ENCODE assay signal across 8 cellular contexts in the genomic region with DNA sequence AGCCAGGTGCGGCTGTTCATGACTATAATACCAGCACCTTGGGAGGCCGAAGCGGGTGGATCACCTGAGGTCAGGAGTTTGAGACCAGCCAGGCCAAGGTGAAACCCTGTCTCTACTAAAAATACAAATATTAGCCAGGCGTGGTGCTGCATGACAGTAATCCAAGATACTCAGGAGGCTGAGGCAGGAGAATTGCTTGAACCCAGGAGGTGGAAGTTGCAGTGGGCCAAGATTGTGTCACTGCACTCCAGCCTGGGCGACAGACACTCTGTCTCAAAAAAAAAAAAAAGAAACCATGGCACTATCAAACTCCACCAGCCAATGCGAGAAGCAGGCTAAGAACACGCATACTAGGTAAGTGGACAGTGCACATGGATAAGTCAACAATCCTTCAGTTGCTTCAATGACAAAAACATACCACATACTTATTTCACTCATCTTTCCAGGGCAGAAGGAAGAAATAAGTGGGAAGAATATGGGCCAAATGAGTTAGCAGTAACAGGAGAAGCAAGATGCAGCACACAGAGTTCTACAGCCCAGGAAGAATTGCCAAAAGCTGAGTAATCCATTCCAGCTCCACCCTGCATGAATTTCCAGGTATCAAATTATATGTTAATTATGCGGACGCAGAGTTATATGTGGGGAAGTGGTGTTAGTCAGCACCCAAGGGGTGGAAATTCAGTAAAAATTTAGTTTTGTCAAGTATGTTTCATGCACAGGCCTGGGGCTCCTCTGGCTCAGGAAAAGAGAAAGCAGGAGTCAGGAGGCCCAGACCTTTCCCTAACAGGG. TPM values are rescaled to one million over a fixed set of nuclear protein-coding genes. Genes with fewer than 3 reads are reported as not detected.
DNase-seq lines count a peak whose midpoint lies in the region; ATAC-seq and TF ChIP-seq lines count a peak whose summit lies in the region.
"Had no signal": no experiment of that assay in that cellular context is flagged by ENCODE, and none has a peak within 500 bp of the region (broad histone marks: within the 10 kb centered on the region; RNA-seq: fewer than 3 reads in every experiment).

No MANE protein-coding gene starts in this region.

- peak overlapping the region; percentile 45 for H2AK9ac ChIP-seq in IMR-90 (replicated peaks; ENCODE audit: low read depth, low read length, poor library complexity)

- no TSS peak for BruUV-seq in IMR-90 (replicated peaks; lab: Mats Ljungman, UMichigan)
- BruUV-seq in MCF 10A (replicated peaks; lab: Mats Ljungman, UMichigan): TSS peak; percentile 53

- no peak overlapping the region; a peak in 1 of 4 replicates for H4K8ac ChIP-seq in IMR-90 (ENCODE audit: low read depth in 2 of 2, low read length in 2 of 2)

- no peak overlapping the region; the same call in 1 of the 2 replicates for H4K91ac ChIP-seq in IMR-90 (ENCODE audit: insufficient read depth, low read depth, low read length)

- POLR2A ChIA-PET in IMR-90 (lab: Charles Lee; ENCODE audit: unreplicated experiment) (no interaction called here), MCF 10A (lab: Yijun Ruan, JAX) (interaction anchor here (0.6 to 5.3 kb wide), 12 partner anchors 11 to 747 kb away, joined by 3 to 31 read pairs (median 4); a partner anchor contains a TSS)

- no peak overlapping the region for H2BK15ac ChIP-seq in IMR-90 (ENCODE audit: low read depth, low read length)

- DNase-seq in IMR-90 (peak; percentile 93), MCF 10A (ENCODE audit: unreplicated experiment) (peak; percentile 94), lung (ENCODE audit: low spot score) (no peak), ureter (ENCODE audit: low spot score) (peak; percentile 61), NCI-H1105 (lab: John Stamatoyannopoulos, UW) (no peak), DMS114 treated with DMSO at 0.1 percent for 48 hours (lab: John Stamatoyannopoulos, UW; ENCODE audit: unreplicated experiment) (no peak)

- no peak overlapping the region for H3K56ac ChIP-seq in IMR-90 (ENCODE audit: extremely low read depth, insufficient read depth, low read length)

- TF ChIP-seq RAD21 in IMR-90 (IDR thresholded peaks at IDR 0.05; ENCODE audit: low read length): 0 out of 2 replicates have a peak, but pooled peaks have one; percentile 6

- H3K9me3 ChIP-seq in IMR-90 (ENCODE audit: control insufficient read depth, insufficient read depth, low read length): no peaks in the 10 kb centered on the region
- peaks cover 0 to 1% of the 10 kb centered on the region in 2 donors for H3K9me3 ChIP-seq in lung (ENCODE audit: control insufficient read depth in 2 of 2, insufficient read depth in 1 of 2, low read length in 1 of 2)

- peak overlapping the region; percentile 9; the same call in 1 of the 2 replicates for H3K4me3 ChIP-seq in IMR-90 (ENCODE audit: insufficient read depth, low read depth, low read length)
- H3K4me3 ChIP-seq in lung: no peak overlapping the region

- peaks cover 47 to 85% of the 10 kb centered on the region in 2 experiments for H3K79me1 ChIP-seq in IMR-90 (ENCODE audit: low read depth in 1 of 2, low read length in 2 of 2)

- H2AK5ac ChIP-seq in IMR-90 (ENCODE audit: low read depth, low read length): peak overlapping the region; percentile 46; the same call in 1 of the 2 replicates

- H3K9me1 ChIP-seq in IMR-90 (ENCODE audit: insufficient read depth, low read length): peaks cover 26% of the 10 kb centered on the region

- H3K14ac ChIP-seq in IMR-90 (replicated peaks; ENCODE audit: low read depth, low read length): no peak overlapping the region

- peaks cover 29% of the 10 kb centered on the region for H4K20me1 ChIP-seq in IMR-90 (ENCODE audit: insufficient read depth, low read length)

- peak overlapping the region; percentile 95 for H3K27ac Mint-ChIP-seq in MCF 10A (ENCODE audit: low read depth, unreplicated experiment)

- H2BK5ac ChIP-seq in IMR-90 (ENCODE audit: low read depth, low read length, poor library complexity, severe bottlenecking): peak overlapping the region; percentile 79

- H3K4me1 ChIP-seq in IMR-90 (ENCODE audit: control insufficient read depth, insufficient read depth, low read length) (peaks cover 31% of the 10 kb centered on the region), lung (ENCODE audit: control insufficient read depth in 2 of 2, insufficient read depth in 2 of 2, low read length in 2 of 2) (peaks cover 4 to 26% of the 10 kb centered on the region in 2 donors)

- H3K36me3 ChIP-seq in IMR-90 (ENCODE audit: control insufficient read depth, insufficient read depth, low read length) (no peaks in the 10 kb centered on the region), lung (ENCODE audit: control insufficient read depth in 2 of 2, insufficient read depth in 2 of 2, low read length in 2 of 2) (no peaks in the 10 kb centered on the region)

- in situ Hi-C loops in IMR-90 (cut with MboI; ENCODE audit: low sequenced_read_pairs): no loop called here

- peak; percentile 68 for ATAC-seq in IMR-90 (ENCODE audit: low read depth)
- ATAC-seq in lung (ENCODE audit: insufficient read depth, low FRiP score): peak; percentile 73
- ATAC-seq in GM18519 (IDR thresholded peaks at IDR 0.05; ENCODE audit: low FRiP score, unreplicated experiment): no peak

- H3K27ac ChIP-seq in IMR-90 (ENCODE audit: insufficient read depth, low read length) (peak overlapping the region; percentile 65), lung (ENCODE audit: low read depth in 1 of 2, low read length in 1 of 2) (peak overlapping the region in 1 of 2 donors; percentile 83)

- peak overlapping the region; percentile 62; the same call in 1 of the 2 replicates for H2BK120ac ChIP-seq in IMR-90 (ENCODE audit: low read depth, low read length)

- dilution Hi-C loops in IMR-90 (cut with HindIII; ENCODE audit: low sequenced_read_pairs, unreplicated experiment): no loop called here

- H4K5ac ChIP-seq in IMR-90 (ENCODE audit: low read depth, low read length): no peak overlapping the region

- H3K9me3 Mint-ChIP-seq in MCF 10A (ENCODE audit: unreplicated experiment): no peaks in the 10 kb centered on the region
- H3K9me3 Mint-ChIP-seq: neural crest cell had no signal

- H3K4ac ChIP-seq in IMR-90 (ENCODE audit: low read depth, low read length): peak overlapping the region; percentile 42; the same call in 1 of the 2 replicates

- H3K9ac ChIP-seq in IMR-90 (ENCODE audit: low read depth, low read length): peak overlapping the region; percentile 30; the same call in 1 of the 2 replicates

- peak overlapping the region; percentile 77 for H3K4me2 ChIP-seq in IMR-90 (ENCODE audit: low read depth, low read length)

- peak overlapping the region; percentile 13; the same call in 1 of the 2 replicates for H3K18ac ChIP-seq in IMR-90 (ENCODE audit: low read depth, low read length)

- H2AFZ ChIP-seq in IMR-90 (replicated peaks; ENCODE audit: low read length, poor library complexity): peak overlapping the region; percentile 76

- intact Hi-C loops in IMR-90 (cut with micrococcal nuclease) (no loop called here), MCF 10A (cut with micrococcal nuclease) (loop anchor here (2.0 to 10.0 kb wide), 3 partner anchors 67 to 185 kb away; no protein-coding TSS in a partner anchor)

- H3K4me3 Mint-ChIP-seq in MCF 10A (ENCODE audit: unreplicated experiment): peak overlapping the region; percentile 73
- H3K4me3 Mint-ChIP-seq: neural crest cell had no signal

- CTCF ChIA-PET in IMR-90 (lab: Yijun Ruan, JAX) (no interaction called here), MCF 10A (lab: Yijun Ruan, JAX) (interaction anchor here (1.4 to 4.0 kb wide), 3 partner anchors 65 to 157 kb away, joined by 4 to 22 read pairs (median 6); no protein-coding TSS in a partner anchor)

- 83% methylated on average over 2 of the region's 9 CpGs; no CpG with 5 or more reads in 1 of the 2 experiments for WGBS in IMR-90 (ENCODE audit: extremely low coverage in 2 of 2, insufficient read length in 1 of 2), 2 experiments
- 79 to 81% methylated on average over 9 of the region's 9 CpGs for WGBS in lung, 2 donors

- no peaks in the 10 kb centered on the region for H3K27me3 Mint-ChIP-seq in MCF 10A (ENCODE audit: insufficient read depth, unreplicated experiment)

- 0 out of 2 replicates have a peak overlapping the region, but pooled peaks have one; percentile 31 for H2BK20ac ChIP-seq in IMR-90 (ENCODE audit: low read depth, low read length)

- H3K23ac ChIP-seq in IMR-90 (ENCODE audit: low read depth, low read length): no peak overlapping the region

- H3K4me1 Mint-ChIP-seq in MCF 10A (ENCODE audit: insufficient read depth, unreplicated experiment): peaks cover 74% of the 10 kb centered on the region

- TF ChIP-seq CTCF in IMR-90 (conservative IDR thresholded peaks at IDR 0.05; ENCODE audit: low read depth, low read length) (no peak), MCF 10A (IDR thresholded peaks at IDR 0.05; ENCODE audit: unreplicated experiment) (no peak), lung (IDR thresholded peaks at IDR 0.05; ENCODE audit: control extremely low read depth, extremely low read depth) (no peak)

- H3K36me3 Mint-ChIP-seq in MCF 10A (ENCODE audit: insufficient read depth, unreplicated experiment): peaks cover 5% of the 10 kb centered on the region

- no peak for TF ChIP-seq POLR2A in IMR-90 (IDR thresholded peaks at IDR 0.05; ENCODE audit: low read depth, low read length)

- H3K27me3 ChIP-seq in IMR-90 (ENCODE audit: control insufficient read depth, insufficient read depth, low read length) (no peaks in the 10 kb centered on the region), lung (ENCODE audit: control insufficient read depth, insufficient read depth) (no peaks in the 10 kb centered on the region)

TF ChIP-seq in IMR-90, 13 proteins besides CTCF, POLR2A, EP300 and RAD21 (continues in another document):
- TF ChIP-seq CEBPB (IDR thresholded peaks at IDR 0.05; ENCODE audit: low read depth, low read length) (no peak), SMC3 (IDR thresholded peaks at IDR 0.05; ENCODE audit: low read depth, low read length) (no peak), FOS (IDR thresholded peaks at IDR 0.05; ENCODE audit: low read depth, low read length) (no peak), RCOR1 (IDR thresholded peaks at IDR 0.05; ENCODE audit: insufficient replicate concordance, low read length) (no peak), MXI1 (IDR thresholded peaks at IDR 0.05; ENCODE audit: borderline replicate concordance, low read depth, low read length) (no peak), BHLHE40 (IDR thresholded peaks at IDR 0.05; ENCODE audit: low read depth, low read length) (no peak), NFE2L2 (IDR thresholded peaks at IDR 0.05; ENCODE audit: low read depth, low read length) (no peak), CHD1 (IDR thresholded peaks at IDR 0.05; ENCODE audit: low read depth, low read length) (no peak)

RNA-seq across cellular contexts. Expression of a gene that starts 58.5 kb away (rescaled TPM):
- total RNA-seq in IMR-90 (2012; rRNA removed) (1.4 and 2.2 TPM in 2 replicates), MCF 10A (2022) (21.1 and 27.4 TPM in 2 replicates), lung (10 to 100 TPM; 25.0 to 32.7 TPM), ureter (60.8 TPM)
- polyA plus RNA-seq in IMR-90 (2012; rRNA removed) (1.7 and 2.0 TPM in 2 replicates), lung (1 to 10 TPM; 2.6 to 4.4 TPM)
- polyA plus RNA-seq in IMR-90 (2012; cell fraction: cytosol; rRNA removed): 0.78 and 1.1 TPM in 2 replicates
- polyA plus RNA-seq in IMR-90 (2012; cell fraction: nucleus; rRNA removed; ENCODE audit: low replicate concordance): 1.9 and 2.8 TPM in 2 replicates

Comparison
In these comparisons a context has a peak if more than half of its experiments do, and no peak if none do; other contexts are left out.
1. DNase-seq: peak in IMR-90 (single experiment), MCF 10A (single experiment) and ureter (single experiment); none in lung (single experiment), NCI-H1105 (single experiment) and DMS114 treated with DMSO at 0.1 percent for 48 hours (single experiment).